Comparison of ENCODE assay signal across 8 cellular contexts in genomic region chr6:1609662-1610496, GRCh38. TPM values are rescaled to one million over a fixed set of nuclear protein-coding genes. Genes with fewer than 3 reads are reported as not detected.
DNase-seq lines count a peak whose midpoint lies in the region; ATAC-seq and TF ChIP-seq lines count a peak whose summit lies in the region.

Gene FOXC1, plus strand, starts transcription at chr6:1609915. Its CDS starts 531 bp downstream, at chr6:1610446.

- no peaks in the 10 kb centered on the region for H3K36me3 Mint-ChIP-seq in activated naive CD8-positive, alpha-beta T cell treated with anti-CD3 and anti-CD28 coated beads for 36 hours
- H3K36me3 Mint-ChIP-seq in glutamatergic neuron (ENCODE audit: unreplicated experiment) = no peaks in the 10 kb centered on the region

- peak within 1 kb of the TSS; percentile 48; the same call in 1 of the 2 replicates for H3K9ac ChIP-seq in ES-I3 (ENCODE audit: low read depth, low read length)

- H3K4me1 ChIP-seq in ES-I3 (ENCODE audit: insufficient read depth, low read length) = peaks cover 10% of the 10 kb centered on the region; the same call in 1 of the 2 replicates
- H3K4me1 ChIP-seq in osteoblast (ENCODE audit: insufficient read depth, low read length) = peaks cover 17% of the 10 kb centered on the region

- peak within 1 kb of the TSS; percentile 96 for H3K4me3 ChIP-seq in osteoblast (ENCODE audit: insufficient read depth, low read length)

- no peaks in the 10 kb centered on the region for H3K9me3 Mint-ChIP-seq in activated naive CD8-positive, alpha-beta T cell treated with anti-CD3 and anti-CD28 coated beads for 36 hours
- H3K9me3 Mint-ChIP-seq in glutamatergic neuron (ENCODE audit: unreplicated experiment) = peaks cover 24% of the 10 kb centered on the region

- peaks cover 22% of the 10 kb centered on the region for H4K20me1 ChIP-seq in osteoblast (ENCODE audit: insufficient read depth, low read length)

- no peaks in the 10 kb centered on the region for H3K36me3 ChIP-seq in ES-I3 (ENCODE audit: insufficient read depth, low read length)
- H3K36me3 ChIP-seq in osteoblast (ENCODE audit: insufficient read depth, low read length) = peaks cover 8% of the 10 kb centered on the region

- H3K27me3 ChIP-seq in osteoblast (ENCODE audit: insufficient read depth, low read length) = peaks cover 39% of the 10 kb centered on the region

- peak within 1 kb of the TSS; percentile 78 for H3K4me2 ChIP-seq in osteoblast (ENCODE audit: insufficient read depth, low read length)

- H3K9me3 ChIP-seq in ES-I3 (ENCODE audit: control insufficient read depth, insufficient read depth, low read length) (no peaks in the 10 kb centered on the region), osteoblast (ENCODE audit: low read depth, low read length) (no peaks in the 10 kb centered on the region)

- H3K27me3 Mint-ChIP-seq in activated naive CD8-positive, alpha-beta T cell treated with anti-CD3 and anti-CD28 coated beads for 36 hours = peaks cover 71% of the 10 kb centered on the region
- peaks cover 27% of the 10 kb centered on the region for H3K27me3 Mint-ChIP-seq in glutamatergic neuron (ENCODE audit: unreplicated experiment)

- peaks cover 41% of the 10 kb centered on the region for H3K4me1 Mint-ChIP-seq in activated naive CD8-positive, alpha-beta T cell treated with anti-CD3 and anti-CD28 coated beads for 36 hours
- peaks cover 30% of the 10 kb centered on the region for H3K4me1 Mint-ChIP-seq in glutamatergic neuron (ENCODE audit: low read depth, unreplicated experiment)

- H3K4me3 Mint-ChIP-seq in activated naive CD8-positive, alpha-beta T cell treated with anti-CD3 and anti-CD28 coated beads for 36 hours = peak within 1 kb of the TSS; percentile 70
- peak within 1 kb of the TSS; percentile 88 for H3K4me3 Mint-ChIP-seq in glutamatergic neuron (ENCODE audit: unreplicated experiment)

- TF ChIP-seq CTCF in glutamatergic neuron (IDR thresholded peaks at IDR 0.05; ENCODE audit: partially characterized antibody, unreplicated experiment) = no peak
- no peak for TF ChIP-seq CTCF in osteoblast (IDR thresholded peaks at IDR 0.05; ENCODE audit: extremely low read depth, low read depth, low read length)

- DNase-seq in 8988T (peak; percentile 100), NCI-H526 treated with DMSO at 0.1 percent for 48 hours (lab: John Stamatoyannopoulos, UW) (peak; percentile 34), glutamatergic neuron (peak; percentile 78), osteoblast (ENCODE audit: insufficient read length, low spot score, missing footprints) (peak; percentile 100), NAMALWA (ENCODE audit: low spot score) (no peak)
- DNase-seq in activated naive CD8-positive, alpha-beta T cell treated with anti-CD3 and anti-CD28 coated beads for 36 hours = peak; percentile 56

- peaks cover 45% of the 10 kb centered on the region for H3K79me2 ChIP-seq in osteoblast (ENCODE audit: insufficient read depth, low read length)

- peak; percentile 53 for ATAC-seq in HG02610 (IDR thresholded peaks at IDR 0.05; ENCODE audit: unreplicated experiment)

- peak within 1 kb of the TSS; percentile 59 for H3K27ac Mint-ChIP-seq in activated naive CD8-positive, alpha-beta T cell treated with anti-CD3 and anti-CD28 coated beads for 36 hours
- peak within 1 kb of the TSS; percentile 85 for H3K27ac Mint-ChIP-seq in glutamatergic neuron (ENCODE audit: unreplicated experiment)

- peak within 1 kb of the TSS; percentile 56 for H2AFZ ChIP-seq in osteoblast (ENCODE audit: low read length)

- H3K27ac ChIP-seq in osteoblast (ENCODE audit: low read depth, low read length) = peak within 1 kb of the TSS; percentile 73

RNA-seq across cellular contexts. Expression of gene FOXC1, which starts in this region (rescaled TPM):
- not detected for total RNA-seq in activated naive CD8-positive, alpha-beta T cell treated with anti-CD3 and anti-CD28 coated beads for 36 hours
- total RNA-seq in glutamatergic neuron (ENCODE audit: unreplicated experiment) (3.3 TPM), osteoblast (39.4 and 41.0 TPM in 2 replicates)

Comparison
In these comparisons a context has a peak if more than half of its experiments do, and no peak if none do; other contexts are left out.
1. Peak in DNase-seq in activated naive CD8-positive, alpha-beta T cell treated with anti-CD3 and anti-CD28 coated beads for 36 hours; RNA of the gene not detected or under 1 TPM.